ENCODE assay signal across 23 cellular contexts in the genomic region with DNA sequence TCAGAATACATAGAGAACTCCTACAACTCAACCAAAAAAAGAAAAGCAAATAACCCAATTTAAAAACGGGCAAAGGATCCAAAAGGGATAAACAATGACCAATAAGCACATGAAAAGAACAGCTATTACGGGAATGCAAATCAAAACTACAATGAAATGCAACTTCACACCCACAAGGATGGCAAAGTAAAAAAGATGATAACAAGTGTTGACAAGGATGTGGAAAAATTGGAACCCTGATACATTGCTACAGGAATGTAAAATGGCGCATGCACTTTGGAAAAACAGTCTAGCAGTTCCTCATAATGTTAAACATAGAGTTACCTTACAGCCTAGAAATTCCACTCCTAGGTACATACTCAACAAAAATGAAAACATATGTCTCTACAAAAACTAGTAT. TPM values are rescaled to one million over a fixed set of nuclear protein-coding genes. Genes with fewer than 3 reads are reported as not detected.
DNase-seq lines count a peak whose midpoint lies in the region; ATAC-seq, FAIRE-seq and TF ChIP-seq lines count a peak whose summit lies in the region.
"Had no signal": no experiment of that assay in that cellular context is flagged by ENCODE, and none has a peak within 500 bp of the region (broad histone marks: within the 10 kb centered on the region; RNA-seq: fewer than 3 reads in every experiment).

No MANE protein-coding gene starts in this region.

- no peak overlapping the region for H3K9ac ChIP-seq in HepG2 (ENCODE audit: insufficient read depth, low read depth, low read length)
- H3K9ac ChIP-seq: BLaER1 treated with 17β-estradiol and CSF1 and Interleukin-3, amounts not matched to agents 10 nM and 100 nM had no signal

- H3K36me3 ChIP-seq in HepG2 (replicated peaks in 1 of 2; ENCODE audit: control insufficient read depth in 1 of 2, insufficient read depth in 2 of 2, low read length in 2 of 2) (no peaks in the 10 kb centered on the region), right lobe of liver (no peaks in the 10 kb centered on the region)
- H3K36me3 ChIP-seq: BLaER1 treated with 17β-estradiol and CSF1 and Interleukin-3, amounts not matched to agents 10 nM and 100 nM had no signal

- no peak overlapping the region for H3K4me2 ChIP-seq in HepG2 (ENCODE audit: low read depth, low read length)
- H3K4me2 ChIP-seq: BLaER1 treated with 17β-estradiol and CSF1 and Interleukin-3, amounts not matched to agents 10 nM and 100 nM had no signal

- no peaks in the 10 kb centered on the region for H3K27me3 ChIP-seq in HepG2 (ENCODE audit: control insufficient read depth in 1 of 2, insufficient read depth in 2 of 2, low read length in 2 of 2)
- no peaks in the 10 kb centered on the region for H3K27me3 ChIP-seq in right lobe of liver
- H3K27me3 ChIP-seq: BLaER1 treated with 17β-estradiol and CSF1 and Interleukin-3, amounts not matched to agents 10 nM and 100 nM had no signal

- TF ChIP-seq EP300 in HepG2 (IDR thresholded peaks at IDR 0.05; ENCODE audit: low read depth in 2 of 2, low read length in 2 of 2) (no peak), HepG2 (CRISPR knock-in tag; IDR thresholded peaks at IDR 0.05; ENCODE audit: borderline replicate concordance) (no peak)

- H3K27ac Mint-ChIP-seq in brain (no peak overlapping the region), type B pancreatic cell (no peak overlapping the region)
- H3K27ac Mint-ChIP-seq: B cell; CD4-positive, alpha-beta T cell; CD8-positive, alpha-beta T cell had no signal

- POLR2A ChIA-PET in HepG2 (lab: Yijun Ruan, JAX), result no interaction called here

- WGBS in HepG2 (ENCODE audit: low lambda C conversion rate), result 96% methylated on average over 3 of the region's 3 CpGs
- 89% methylated on average over 3 of the region's 3 CpGs for WGBS in right lobe of liver (ENCODE audit: insufficient coverage, low coverage, low lambda C conversion rate, missing lambda C conversion rate)

- no peaks in the 10 kb centered on the region for H3K9me3 ChIP-seq in HepG2 (ENCODE audit: low read length)
- no peaks in the 10 kb centered on the region for H3K9me3 ChIP-seq in right lobe of liver
- H3K9me3 ChIP-seq: Caco-2 had no signal

- intact Hi-C loops in HepG2 (cut with micrococcal nuclease; ENCODE audit: unreplicated experiment) (no loop called here), right lobe of liver (cut with DNase I) (no loop called here)

- FAIRE-seq in HepG2 (lab: Jason Lieb, UNC) (no peak), H54 (lab: Jason Lieb, UNC) (peak; percentile 30)
- FAIRE-seq: D721Med, GM12891, GM19239 had no signal

- peaks cover 21% of the 10 kb centered on the region for H3K79me2 ChIP-seq in HepG2 (ENCODE audit: insufficient read depth, low read length)

- H3K27ac ChIP-seq in HepG2 (ENCODE audit: extremely low read length, insufficient read depth, low read length), result no peak overlapping the region
- no peak overlapping the region for H3K27ac ChIP-seq in right lobe of liver
- H3K27ac ChIP-seq: BLaER1 treated with 17β-estradiol and CSF1 and Interleukin-3, amounts not matched to agents 10 nM and 100 nM; C4-2B had no signal

- peaks cover 55% of the 10 kb centered on the region for H3K36me3 Mint-ChIP-seq in brain
- peaks cover 25% of the 10 kb centered on the region for H3K36me3 Mint-ChIP-seq in type B pancreatic cell

- no peak for TF ChIP-seq CTCF in HepG2 (CRISPR knock-in tag; IDR thresholded peaks at IDR 0.05)
- TF ChIP-seq CTCF in right lobe of liver (IDR thresholded peaks at IDR 0.05), result no peak
- TF ChIP-seq CTCF in brain (conservative IDR thresholded peaks at IDR 0.05), result no peak
- TF ChIP-seq CTCF in type B pancreatic cell (conservative IDR thresholded peaks at IDR 0.05), result no peak

- no peaks in the 10 kb centered on the region for H4K20me1 ChIP-seq in HepG2 (ENCODE audit: insufficient read depth, low read length)
- H4K20me1 ChIP-seq: BLaER1 treated with 17β-estradiol and CSF1 and Interleukin-3, amounts not matched to agents 10 nM and 100 nM had no signal

- H3K4me1 Mint-ChIP-seq in brain (peaks cover 67% of the 10 kb centered on the region), type B pancreatic cell (ENCODE audit: unreplicated experiment) (peaks cover 16% of the 10 kb centered on the region)

- no peak for TF ChIP-seq RAD21 in HepG2 (CRISPR knock-in tag; IDR thresholded peaks at IDR 0.05)

- peaks cover 0 to 3% (median 0%) of the 10 kb centered on the region in 5 experiments for H3K9me3 Mint-ChIP-seq in brain
- peaks cover 4% of the 10 kb centered on the region for H3K9me3 Mint-ChIP-seq in type B pancreatic cell
- H3K9me3 Mint-ChIP-seq: CD4-positive, alpha-beta T cell; CD8-positive, alpha-beta T cell had no signal

- CTCF ChIA-PET in HepG2 (lab: Yijun Ruan, JAX; ENCODE audit: low intra/inter-chr PET ratio, low total read pairs), result no interaction called here

- H3K4me3 ChIP-seq in HepG2 (replicated peaks in 1 of 3; ENCODE audit: insufficient read depth in 1 of 3, low read depth in 2 of 3, low read length in 3 of 3), result no peak overlapping the region
- H3K4me3 ChIP-seq in right lobe of liver, result no peak overlapping the region
- H3K4me3 ChIP-seq: BLaER1 treated with 17β-estradiol and CSF1 and Interleukin-3, amounts not matched to agents 10 nM and 100 nM had no signal

- H3K27me3 Mint-ChIP-seq in brain (peaks cover 6% of the 10 kb centered on the region), type B pancreatic cell (no peaks in the 10 kb centered on the region)
- H3K27me3 Mint-ChIP-seq: B cell; CD4-positive, alpha-beta T cell had no signal

- no peak for TF ChIP-seq POLR2A in HepG2 (IDR thresholded peaks at IDR 0.05; ENCODE audit: insufficient read depth in 1 of 2, low read depth in 2 of 2, low read length in 2 of 2)
- no peak for TF ChIP-seq POLR2A in right lobe of liver (IDR thresholded peaks at IDR 0.05)
- no peak for TF ChIP-seq POLR2A in H54 (IDR thresholded peaks at IDR 0.05; ENCODE audit: low read depth, low read length)

- ATAC-seq in HepG2, result no peak
- no peak for ATAC-seq in right lobe of liver
- ATAC-seq: CD8-positive, alpha-beta T cell had no signal

- H3K4me1 ChIP-seq in HepG2 (ENCODE audit: insufficient read depth, low read length), result peaks cover 28% of the 10 kb centered on the region
- peaks cover 0 to 6% (median 0%) of the 10 kb centered on the region in 4 donors for H3K4me1 ChIP-seq in right lobe of liver

- no peak overlapping the region for H2AFZ ChIP-seq in HepG2 (ENCODE audit: low read length)

- BruUV-seq in HepG2 (replicated peaks; lab: Mats Ljungman, UMichigan), result no TSS peak

- no peak for DNase-seq in HepG2 (ENCODE audit: low spot score)
- DNase-seq in right lobe of liver, result no peak
- no peak for DNase-seq in H54 (ENCODE audit: insufficient read length, low spot score)
- no peak for DNase-seq in type B pancreatic cell (ENCODE audit: extremely low spot score, unreplicated experiment)
- no peak for DNase-seq in AG20443 (ENCODE audit: low spot score)
- DNase-seq in stimulated activated CD4-positive, alpha-beta T cell treated with anti-CD3 and anti-CD28 coated beads, Interleukin-15, amount 100 ng/mL, for 24 hours, result no peak
- DNase-seq in KBM-7, result no peak
- DNase-seq: 8988T; ACHN; AML-193; Caco-2; Calu3; CD4-positive, alpha-beta T cell; CD8-positive, alpha-beta T cell; DMS79 treated with DMSO at 0.1 percent for 48 hours; GF-D8 had no signal

- H3K4me3 Mint-ChIP-seq in brain, result peak overlapping the region in 4 of 5 experiments; percentile 10 to 65 (median 30)
- H3K4me3 Mint-ChIP-seq in type B pancreatic cell, result peak overlapping the region; percentile 44
- H3K4me3 Mint-ChIP-seq: B cell; CD4-positive, alpha-beta T cell; CD8-positive, alpha-beta T cell had no signal

- in situ Hi-C loops in HepG2 (cut with HindIII; ENCODE audit: extremely low pct_ligation_motif_present, low pct_unique_long_range_greater_than_20kb) (no loop called here), KBM-7 (cut with MboI; ENCODE audit: low pct_unique_long_range_greater_than_20kb, low sequenced_read_pairs) (no loop called here)

RNA-seq across cellular contexts. Expression of gene EXOC6B, which starts 4.7 kb away (rescaled TPM):
- total RNA-seq in HepG2 (2016; rRNA removed; fragmentation: Illumina TruSeq; extraction: Trizol), result 15.9 and 28.4 TPM in 2 replicates
- total RNA-seq in HepG2 (2016; cell fraction: cytosol; rRNA removed; fragmentation: Illumina TruSeq; extraction: Trizol; ENCODE audit: low read depth), result 21.5 and 21.7 TPM in 2 replicates
- 15.1 and 26.4 TPM in 2 replicates for total RNA-seq in HepG2 (2016; cell fraction: insoluble cytoplasmic fraction; rRNA removed; fragmentation: Illumina TruSeq; extraction: Trizol)
- total RNA-seq in HepG2 (2016; cell fraction: membrane; rRNA removed; fragmentation: Illumina TruSeq; extraction: Trizol), result 6.5 and 7.7 TPM in 2 replicates
- 27.6 and 32.1 TPM in 2 replicates for total RNA-seq in HepG2 (2016; cell fraction: nucleus; rRNA removed; fragmentation: Illumina TruSeq; extraction: Trizol)
- 9.1 and 10.0 TPM in 2 replicates for polyA plus RNA-seq in HepG2 (2011; rRNA removed)
- 6.7 and 7.0 TPM in 2 replicates for polyA plus RNA-seq in HepG2 (2011; cell fraction: cytosol; rRNA removed)
- polyA plus RNA-seq in HepG2 (2011; cell fraction: nucleus; rRNA removed), result 10.0 and 10.7 TPM in 2 replicates
- polyA plus RNA-seq in HepG2 (2012), result 6.2 and 7.1 TPM in 2 replicates
- polyA plus RNA-seq in HepG2 (2016; cell fraction: cytosol; fragmentation: Illumina TruSeq; extraction: Trizol; ENCODE audit: low read depth), result 0.36 and 0.58 TPM in 2 replicates
- 17.2 and 17.6 TPM in 2 replicates for polyA plus RNA-seq in HepG2 (2016; cell fraction: insoluble cytoplasmic fraction; fragmentation: Illumina TruSeq; extraction: Trizol; ENCODE audit: low read depth)
- polyA plus RNA-seq in HepG2 (2016; cell fraction: membrane; fragmentation: Illumina TruSeq; extraction: Trizol; ENCODE audit: low read depth), result 1.5 and 1.7 TPM in 2 replicates
- polyA plus RNA-seq in HepG2 (2016; cell fraction: nucleus; fragmentation: Illumina TruSeq; extraction: Trizol; ENCODE audit: insufficient read depth, low read depth), result 12.3 and 13.8 TPM in 2 replicates
- polyA minus RNA-seq in HepG2 (2011; rRNA and poly(A)+ RNA removed; ENCODE audit: low replicate concordance), result 31.1 and 34.5 TPM in 2 replicates
- 19.1 and 24.2 TPM in 2 replicates for polyA minus RNA-seq in HepG2 (2011; cell fraction: cytosol; rRNA and poly(A)+ RNA removed)
- polyA minus RNA-seq in HepG2 (2011; cell fraction: nucleus; rRNA and poly(A)+ RNA removed), result 53.9 and 61.8 TPM in 2 replicates
- 10 to 100 TPM in 2 of 6 experiments, 1 to 10 TPM in 4; 7.8 to 15.1 (median 9.1) TPM for total RNA-seq in right lobe of liver
- polyA plus RNA-seq in brain (ENCODE audit: insufficient read depth, low read depth, low replicate concordance), result 14.0 TPM
- total RNA-seq in type B pancreatic cell (ENCODE audit: low replicate concordance), result 46.1 and 62.6 TPM in 2 replicates
